8 cellular contexts compared by ENCODE assay signal in the genomic region with DNA sequence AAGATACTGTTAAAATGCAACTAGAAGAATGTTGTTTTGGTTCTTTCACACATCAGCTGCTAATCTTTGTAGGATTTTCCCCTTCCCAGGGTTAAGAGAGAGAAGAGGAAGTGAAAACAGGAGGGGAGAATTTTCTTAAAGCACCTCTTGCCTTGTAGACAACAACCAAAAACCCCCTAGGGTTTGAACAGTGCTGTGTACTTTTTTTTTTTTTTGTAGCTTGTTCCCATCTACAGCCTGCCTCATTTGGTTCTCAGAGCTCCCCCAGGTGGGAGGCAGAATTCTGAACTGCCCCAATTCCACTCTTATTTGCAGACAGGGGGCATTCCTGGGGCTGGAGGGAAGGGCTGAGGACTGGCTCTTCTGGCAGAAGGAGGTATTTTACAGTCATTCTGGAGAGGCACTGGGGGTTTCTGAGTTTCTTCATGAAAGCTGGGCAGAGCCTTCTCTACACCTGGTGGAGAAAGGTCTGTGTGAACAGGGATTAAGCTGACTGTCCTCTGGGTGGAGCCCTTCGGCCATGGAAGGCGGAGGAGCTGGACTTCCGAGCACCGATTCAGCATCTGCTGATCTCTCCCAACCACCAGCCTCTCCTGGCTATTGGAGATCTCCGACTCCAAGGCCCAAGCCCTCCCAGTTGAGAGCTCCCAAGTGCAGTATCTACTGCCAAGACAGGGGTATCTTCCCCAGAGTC. TPM values are rescaled to one million over a fixed set of nuclear protein-coding genes. Genes with fewer than 3 reads are reported as not detected.
DNase-seq lines count a peak whose midpoint lies in the region; TF ChIP-seq lines count a peak whose summit lies in the region.

No MANE protein-coding gene starts in this region.

- peak overlapping the region; percentile 53 for H3K4me3 Mint-ChIP-seq in T-helper 2 cell treated with Interferon-gamma antibody and Interleukin-4, amounts not matched to agents 5 μg/mL and 100 μg/mL, for 36 hours

- peaks cover 53% of the 10 kb centered on the region for H3K4me1 Mint-ChIP-seq in T-helper 2 cell treated with Interferon-gamma antibody and Interleukin-4, amounts not matched to agents 5 μg/mL and 100 μg/mL, for 36 hours (ENCODE audit: low read depth)

- in situ Hi-C loops in GM23248 (cut with MboI), result loop anchor here (10.0 to 25.0 kb wide), 2 partner anchors 169 to 1047 kb away; a partner anchor contains a TSS

- H4K91ac ChIP-seq in neuronal stem cell (ENCODE audit: low read depth, low read length, poor library complexity), result no peak overlapping the region

- no peak overlapping the region for H3K14ac ChIP-seq in neuronal stem cell (ENCODE audit: low read length)

- no peak overlapping the region for H2BK120ac ChIP-seq in neuronal stem cell (ENCODE audit: low read depth, low read length)

- H3K27ac Mint-ChIP-seq in T-helper 2 cell treated with Interferon-gamma antibody and Interleukin-4, amounts not matched to agents 5 μg/mL and 100 μg/mL, for 36 hours, result peak overlapping the region; percentile 56

- H2AFZ ChIP-seq in GM23248 (no peak overlapping the region), neuronal stem cell (ENCODE audit: low read length) (no peak overlapping the region)

- H2BK15ac ChIP-seq in neuronal stem cell (ENCODE audit: low read length), result peak overlapping the region; percentile 16

- H3K9ac ChIP-seq in GM23248 (no peak overlapping the region), neuronal stem cell (ENCODE audit: low read depth, low read length, poor library complexity) (no peak overlapping the region)

- no peaks in the 10 kb centered on the region for H4K20me1 ChIP-seq in GM23248 (ENCODE audit: insufficient read depth)

- H3K9me3 ChIP-seq in GM23248 (ENCODE audit: low read depth) (no peaks in the 10 kb centered on the region), neuronal stem cell (replicated peaks in 1 of 2; ENCODE audit: control insufficient read depth in 2 of 2, insufficient read depth in 1 of 2, low read depth in 1 of 2, low read length in 2 of 2) (no peaks in the 10 kb centered on the region)

- no peak overlapping the region for H3K27ac ChIP-seq in GM23248
- H3K27ac ChIP-seq in neuronal stem cell (replicated peaks; ENCODE audit: low read length), result no peak overlapping the region

- no peaks in the 10 kb centered on the region for H3K79me1 ChIP-seq in neuronal stem cell (ENCODE audit: low read depth, low read length)

- H3K4me1 ChIP-seq in GM23248 (ENCODE audit: insufficient read depth) (no peaks in the 10 kb centered on the region), neuronal stem cell (ENCODE audit: control insufficient read depth in 2 of 2, insufficient read depth in 1 of 2, low read depth in 1 of 2, low read length in 2 of 2) (peaks cover 0 to 4% of the 10 kb centered on the region in 2 donors)

- no peaks in the 10 kb centered on the region for H3K79me2 ChIP-seq in GM23248 (ENCODE audit: insufficient read depth)

- no peaks in the 10 kb centered on the region for H3K36me3 Mint-ChIP-seq in T-helper 2 cell treated with Interferon-gamma antibody and Interleukin-4, amounts not matched to agents 5 μg/mL and 100 μg/mL, for 36 hours (ENCODE audit: low read depth)

- no peak overlapping the region for H3K23ac ChIP-seq in neuronal stem cell (ENCODE audit: low read depth, low read length, poor library complexity)

- TF ChIP-seq CTCF in epithelial cell of proximal tubule (conservative IDR thresholded peaks at IDR 0.05; ENCODE audit: low read depth, low read length), result peak; percentile 72

- DNase-seq in stimulated activated CD4-positive, alpha-beta T cell treated with anti-CD3 and anti-CD28 coated beads, Interleukin-4, amount 100 ng/mL, for 24 hours, result peak; percentile 52
- DNase-seq in stimulated activated CD4-positive, alpha-beta T cell treated with anti-CD3 and anti-CD28 coated beads, Interleukin-4, amount 100 ng/mL, for 4 hours, result no peak
- peak; percentile 58 for DNase-seq in GM23248
- DNase-seq in LHCN-M2 (ENCODE audit: low read depth), result peak; percentile 17
- no peak for DNase-seq in T-helper 2 cell treated with Interferon-gamma antibody and Interleukin-4, amounts not matched to agents 5 μg/mL and 100 μg/mL, for 36 hours (ENCODE audit: low spot score)
- DNase-seq in epithelial cell of proximal tubule (ENCODE audit: low read depth), result peak; percentile 72
- DNase-seq in neuronal stem cell (ENCODE audit: low spot score), result peak; percentile 18
- no peak for DNase-seq in middle frontal gyrus (ENCODE audit: extremely low spot score, low spot score)

- no peak overlapping the region for H2AK5ac ChIP-seq in neuronal stem cell (ENCODE audit: low read depth, low read length)

- H2BK12ac ChIP-seq in neuronal stem cell (ENCODE audit: low read length), result no peak overlapping the region

- no peak overlapping the region for H3K18ac ChIP-seq in neuronal stem cell (ENCODE audit: low read length)

- H3F3A ChIP-seq in GM23248 (ENCODE audit: insufficient read depth), result no peaks in the 10 kb centered on the region

- no peak overlapping the region for H3K4me3 ChIP-seq in GM23248
- no peak overlapping the region for H3K4me3 ChIP-seq in epithelial cell of proximal tubule (ENCODE audit: low read depth, low read length)
- H3K4me3 ChIP-seq in neuronal stem cell (ENCODE audit: low read length in 2 of 2), result no peak overlapping the region

- H3K9me3 Mint-ChIP-seq in T-helper 2 cell treated with Interferon-gamma antibody and Interleukin-4, amounts not matched to agents 5 μg/mL and 100 μg/mL, for 36 hours, result no peaks in the 10 kb centered on the region

- H2BK5ac ChIP-seq in neuronal stem cell (ENCODE audit: low read length), result no peak overlapping the region

- H3K36me3 ChIP-seq in GM23248 (ENCODE audit: low read depth), result no peaks in the 10 kb centered on the region
- H3K36me3 ChIP-seq in neuronal stem cell (replicated peaks in 1 of 2; ENCODE audit: control insufficient read depth in 2 of 2, insufficient read depth in 2 of 2, low read length in 2 of 2), result no peaks in the 10 kb centered on the region

- no peak overlapping the region for H3K4ac ChIP-seq in neuronal stem cell (ENCODE audit: low read length)

- no peaks in the 10 kb centered on the region for H3K9me2 ChIP-seq in GM23248 (ENCODE audit: insufficient read depth)

- H4K8ac ChIP-seq in neuronal stem cell (ENCODE audit: low read depth, low read length), result no peak overlapping the region

- H3K27me3 Mint-ChIP-seq in T-helper 2 cell treated with Interferon-gamma antibody and Interleukin-4, amounts not matched to agents 5 μg/mL and 100 μg/mL, for 36 hours (ENCODE audit: low read depth), result no peaks in the 10 kb centered on the region

- no peak overlapping the region for H3K4me2 ChIP-seq in GM23248 (ENCODE audit: unreplicated experiment)
- no peak overlapping the region for H3K4me2 ChIP-seq in neuronal stem cell (ENCODE audit: insufficient read depth, low read length, poor library complexity, severe bottlenecking)

- H3K27me3 ChIP-seq in GM23248 (replicated peaks; ENCODE audit: insufficient read depth) (peaks cover 32% of the 10 kb centered on the region), neuronal stem cell (ENCODE audit: control insufficient read depth in 3 of 3, insufficient read depth in 3 of 3, low read depth in 1 of 3, low read length in 3 of 3) (peaks cover 0 to 52% (median 2%) of the 10 kb centered on the region in 3 experiments)

- 27 to 31% methylated on average over 5 of the region's 5 CpGs for WGBS in GM23248 (ENCODE audit: low coverage in 1 of 2, low lambda C conversion rate in 2 of 2, missing lambda C conversion rate in 2 of 2), 2 experiments
- no CpG with 5 or more reads among the region's 5 CpGs for WGBS in neuronal stem cell (ENCODE audit: extremely low coverage in 2 of 2, insufficient read length in 2 of 2, insufficient replicate concordance in 1 of 2), 2 donors

RNA-seq across cellular contexts. Expression of a gene that starts 32.2 kb away (rescaled TPM):
- 67.4 and 75.8 TPM in 2 replicates for total RNA-seq in GM23248 (2014; rRNA removed; shearing (Covaris generic))
- 133 and 144 TPM in 2 replicates for polyA plus RNA-seq in GM23248 (2016; fragmentation: Nextera tagmentation; extraction: Ambion mirVana)
- 118 and 138 TPM in 2 replicates for total RNA-seq in LHCN-M2 (2014; rRNA removed)
- 81.9 TPM for polyA plus RNA-seq in LHCN-M2 (2012)
- total RNA-seq in epithelial cell of proximal tubule, result 118 and 123 TPM in 2 replicates
- polyA plus RNA-seq in neuronal stem cell (2013, experiment 1 of 2), result 204 TPM
- polyA plus RNA-seq in neuronal stem cell (2013, experiment 2 of 2), result 210 TPM

RNA-seq across cellular contexts. Expression of a gene that starts 49.5 kb away (rescaled TPM):
- total RNA-seq in GM23248 (2014; rRNA removed; shearing (Covaris generic)), result not detected in 2 replicates
- polyA plus RNA-seq in GM23248 (2016; fragmentation: Nextera tagmentation; extraction: Ambion mirVana), result not detected in 2 replicates
- total RNA-seq in LHCN-M2 (2014; rRNA removed) (not detected in 2 replicates), epithelial cell of proximal tubule (not detected in 2 replicates)
- not detected for polyA plus RNA-seq in LHCN-M2 (2012)
- 0.07 TPM for polyA plus RNA-seq in neuronal stem cell (2013, experiment 1 of 2)
- polyA plus RNA-seq in neuronal stem cell (2013, experiment 2 of 2), result 0.21 TPM

RNA-seq across cellular contexts. Expression of a gene that starts 50.2 kb away (rescaled TPM):
- total RNA-seq in GM23248 (2014; rRNA removed; shearing (Covaris generic)), result not detected in 2 replicates
- polyA plus RNA-seq in GM23248 (2016; fragmentation: Nextera tagmentation; extraction: Ambion mirVana), result 0.68 and 1.2 TPM in 2 replicates
- 0.26 TPM in 1 of 2 replicates, not detected in the other for total RNA-seq in LHCN-M2 (2014; rRNA removed)
- 0.53 TPM for polyA plus RNA-seq in LHCN-M2 (2012)
- not detected in 2 replicates for total RNA-seq in epithelial cell of proximal tubule
- 0.10 TPM for polyA plus RNA-seq in neuronal stem cell (2013, experiment 1 of 2)
- 0.06 TPM for polyA plus RNA-seq in neuronal stem cell (2013, experiment 2 of 2)

Comparison
In these comparisons a context has a peak if more than half of its experiments do, and no peak if none do; other contexts are left out.
1. DNase-seq: peak in stimulated activated CD4-positive, alpha-beta T cell treated with anti-CD3 and anti-CD28 coated beads, Interleukin-4, amount 100 ng/mL, for 24 hours (single experiment), GM23248 (single experiment), LHCN-M2 (single experiment), epithelial cell of proximal tubule (single experiment) and neuronal stem cell (single experiment); none in stimulated activated CD4-positive, alpha-beta T cell treated with anti-CD3 and anti-CD28 coated beads, Interleukin-4, amount 100 ng/mL, for 4 hours (0 of 2), T-helper 2 cell treated with Interferon-gamma antibody and Interleukin-4, amounts not matched to agents 5 μg/mL and 100 μg/mL, for 36 hours (single experiment) and middle frontal gyrus (single experiment).